In the genomic region with DNA sequence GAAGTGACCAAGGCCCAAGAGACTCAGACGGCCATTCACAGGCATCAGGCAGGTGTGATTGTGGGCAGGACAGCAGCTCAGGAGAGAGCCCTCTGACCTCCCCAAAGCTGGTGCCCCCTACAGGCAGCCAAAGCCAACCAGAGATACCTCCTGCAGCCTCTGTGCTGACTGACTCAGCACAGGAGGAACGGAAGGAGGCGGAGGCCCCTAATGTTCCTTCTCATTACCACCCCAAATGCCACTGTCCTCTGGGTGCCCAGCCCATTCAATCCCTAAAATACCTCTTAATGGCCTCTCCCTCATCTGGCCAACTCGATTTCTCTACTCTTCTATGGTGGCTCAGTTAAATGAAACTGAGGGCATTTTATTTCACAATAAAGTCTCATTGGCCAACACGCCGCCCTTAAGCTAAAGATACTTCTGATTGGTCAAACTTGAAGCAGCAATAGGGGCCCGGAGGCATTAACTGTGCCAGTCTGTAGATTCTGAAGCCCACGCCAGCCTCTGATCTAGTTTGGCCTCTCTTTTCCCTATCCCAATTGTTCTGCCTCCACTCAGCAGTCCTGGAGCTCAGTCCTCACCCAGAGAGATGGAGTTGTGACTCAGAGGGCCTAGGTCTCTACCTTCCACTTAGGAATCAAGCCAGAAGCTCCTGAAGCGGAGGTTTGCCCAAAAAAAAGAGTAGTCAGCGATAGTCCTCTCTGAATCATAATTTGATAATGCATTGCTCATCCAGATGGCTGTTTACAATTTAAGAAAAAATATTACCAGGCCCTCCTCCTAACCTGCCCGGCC, we compare ENCODE assay signal across 8 cellular contexts. TPM values are rescaled to one million over a fixed set of nuclear protein-coding genes. Genes with fewer than 3 reads are reported as not detected.
A peak's percentile ranks its signal among the peaks of the same experiment; 100 is the strongest.
DNase-seq lines count a peak whose midpoint lies in the region; ATAC-seq, FAIRE-seq and TF ChIP-seq lines count a peak whose summit lies in the region.

No MANE protein-coding gene starts in this region.

- TF ChIP-seq POLR2A in breast epithelium (IDR thresholded peaks at IDR 0.05) (no peak), right lobe of liver (IDR thresholded peaks at IDR 0.05) (no peak)

- peak; percentile 38 for ATAC-seq in HG03442 (IDR thresholded peaks at IDR 0.05; ENCODE audit: unreplicated experiment)
- ATAC-seq in right lobe of liver, result peak; percentile 6 to 26 (median 10)
- peak; percentile 72 for ATAC-seq in stimulated activated effector memory CD8-positive, alpha-beta T cell treated with anti-CD3 and anti-CD28 coated beads, Interleukin-12 subunit alpha, Interleukin-12 subunit beta, amount 100 ng/mL, for 72 hours
- ATAC-seq in sciatic nerve, result no peak

- no peaks in the 10 kb centered on the region for H3K9me3 Mint-ChIP-seq in stimulated activated effector memory CD8-positive, alpha-beta T cell treated with anti-CD3 and anti-CD28 coated beads, Interleukin-12 subunit alpha, Interleukin-12 subunit beta, amount 100 ng/mL, for 72 hours

- peak overlapping the region; percentile 93 for H3K4me3 Mint-ChIP-seq in stimulated activated effector memory CD8-positive, alpha-beta T cell treated with anti-CD3 and anti-CD28 coated beads, Interleukin-12 subunit alpha, Interleukin-12 subunit beta, amount 100 ng/mL, for 72 hours

- H3K27ac ChIP-seq in breast epithelium (peak overlapping the region; percentile 94 to 98), right lobe of liver (peak overlapping the region; percentile 97 to 99 (median 98))

- intact Hi-C loops in breast epithelium (cut with DNase I; ENCODE audit: low total_unique reads), result no loop called here
- intact Hi-C loops in right lobe of liver (cut with DNase I), result no loop called here
- intact Hi-C loops in sciatic nerve (cut with DNase I), result no loop called here

- H3K9me3 ChIP-seq in breast epithelium (no peaks in the 10 kb centered on the region), right lobe of liver (no peaks in the 10 kb centered on the region)

- DNase-seq in COLO829 (ENCODE audit: low spot score), result peak; percentile 72
- peak; percentile 55 for DNase-seq in GM19239 (ENCODE audit: insufficient read length, low spot score)
- peak; percentile 36 for DNase-seq in SW480 (ENCODE audit: low spot score)
- no peak for DNase-seq in breast epithelium (ENCODE audit: low spot score in 2 of 2)
- DNase-seq in right lobe of liver, result peak; percentile 75 to 81 (median 78)
- peak; percentile 42 to 82 for DNase-seq in stimulated activated effector memory CD8-positive, alpha-beta T cell treated with anti-CD3 and anti-CD28 coated beads, Interleukin-12 subunit alpha, Interleukin-12 subunit beta, amount 100 ng/mL, for 72 hours (ENCODE audit: low spot score in 2 of 2)
- no peak for DNase-seq in sciatic nerve (ENCODE audit: low spot score)

- peak; percentile 70 for FAIRE-seq in GM19239 (lab: Jason Lieb, UNC)

- H3K4me3 ChIP-seq in breast epithelium (peak overlapping the region; percentile 66 to 86 (median 70)), right lobe of liver (peak overlapping the region; percentile 86 to 98 (median 88))

- H3K36me3 ChIP-seq in breast epithelium (peaks cover 11% of the 10 kb centered on the region), right lobe of liver (peaks cover 0 to 39% (median 0%) of the 10 kb centered on the region in 4 donors)

- H3K36me3 Mint-ChIP-seq in stimulated activated effector memory CD8-positive, alpha-beta T cell treated with anti-CD3 and anti-CD28 coated beads, Interleukin-12 subunit alpha, Interleukin-12 subunit beta, amount 100 ng/mL, for 72 hours, result peaks cover 63% of the 10 kb centered on the region

- no peaks in the 10 kb centered on the region for H3K27me3 ChIP-seq in breast epithelium
- H3K27me3 ChIP-seq in right lobe of liver, result no peaks in the 10 kb centered on the region

- H3K4me1 ChIP-seq in breast epithelium, result peaks cover 0 to 15% of the 10 kb centered on the region in 2 donors
- H3K4me1 ChIP-seq in right lobe of liver, result peaks cover 0 to 32% (median 9%) of the 10 kb centered on the region in 4 donors

- peaks cover 62% of the 10 kb centered on the region for H3K4me1 Mint-ChIP-seq in stimulated activated effector memory CD8-positive, alpha-beta T cell treated with anti-CD3 and anti-CD28 coated beads, Interleukin-12 subunit alpha, Interleukin-12 subunit beta, amount 100 ng/mL, for 72 hours

- peak overlapping the region; percentile 98 for H3K27ac Mint-ChIP-seq in stimulated activated effector memory CD8-positive, alpha-beta T cell treated with anti-CD3 and anti-CD28 coated beads, Interleukin-12 subunit alpha, Interleukin-12 subunit beta, amount 100 ng/mL, for 72 hours

- WGBS in right lobe of liver (ENCODE audit: insufficient coverage, low coverage, low lambda C conversion rate, missing lambda C conversion rate), result 22% methylated on average over 9 of the region's 11 CpGs

- TF ChIP-seq CTCF in breast epithelium (IDR thresholded peaks at IDR 0.05) (no peak), right lobe of liver (IDR thresholded peaks at IDR 0.05) (peak; percentile 41 to 50 (median 48))

RNA-seq across cellular contexts. Expression of gene CYREN, which starts 1.2 kb away (rescaled TPM):
- total RNA-seq in breast epithelium (10 to 100 TPM; 36.8 to 41.6 (median 41.6) TPM), right lobe of liver (10 to 100 TPM; 11.5 to 17.1 (median 15.0) TPM), sciatic nerve (39.8 TPM)

RNA-seq across cellular contexts. Expression of gene TMEM140, which starts 21.5 kb away (rescaled TPM):
- 10 to 100 TPM; 23.1 to 55.7 (median 52.8) TPM for total RNA-seq in breast epithelium
- 10 to 100 TPM; 31.2 to 58.9 (median 37.4) TPM for total RNA-seq in right lobe of liver
- total RNA-seq in sciatic nerve, result 29.4 TPM

RNA-seq across cellular contexts. Expression of gene WDR91, which starts 42.0 kb away (rescaled TPM):
- total RNA-seq in breast epithelium (10 to 100 TPM; 21.4 to 26.5 (median 23.1) TPM), right lobe of liver (10 to 100 TPM in 1 of 6 experiments, 1 to 10 TPM in 5; 6.0 to 11.5 (median 8.6) TPM), sciatic nerve (32.7 TPM)

Comparison
In these comparisons a context has a peak if more than half of its experiments do, and no peak if none do; other contexts are left out.
1. DNase-seq: peak in COLO829 (single experiment), GM19239 (single experiment), SW480 (single experiment), right lobe of liver (3 of 3) and stimulated activated effector memory CD8-positive, alpha-beta T cell treated with anti-CD3 and anti-CD28 coated beads, Interleukin-12 subunit alpha, Interleukin-12 subunit beta, amount 100 ng/mL, for 72 hours (2 of 2); none in breast epithelium (0 of 2) and sciatic nerve (single experiment).
2. CTCF ChIP-seq: peak in right lobe of liver (4 of 4); none in breast epithelium (0 of 3).